20 cellular contexts compared by ENCODE assay signal in genomic region chr2:80112790-80113189, GRCh38.
DNase-seq lines count a peak whose midpoint lies in the region; FAIRE-seq lines count a peak whose summit lies in the region.
"Had no signal": no experiment of that assay in that cellular context is flagged by ENCODE, and none has a peak within 500 bp of the region (broad histone marks: within the 10 kb centered on the region; RNA-seq: fewer than 3 reads in every experiment).

No MANE protein-coding gene starts in this region.

- peak; percentile 7 for DNase-seq in NCI-H1694 (lab: John Stamatoyannopoulos, UW)
- no peak for DNase-seq in NCI-H1694 treated with DMSO at 0.1 percent for 48 hours (lab: John Stamatoyannopoulos, UW)
- peak; percentile 91 for DNase-seq in NCI-H2171 treated with DMSO at 0.1 percent for 48 hours (lab: John Stamatoyannopoulos, UW)
- DNase-seq in NCI-H2196 treated with DMSO at 0.1 percent for 48 hours (lab: John Stamatoyannopoulos, UW; ENCODE audit: unreplicated experiment) = no peak
- DNase-seq in NCI-H526 treated with DMSO at 0.1 percent for 48 hours (lab: John Stamatoyannopoulos, UW) = no peak
- DNase-seq: CD4-positive, alpha-beta T cell; CD8-positive, alpha-beta memory T cell; DMS 273 treated with DMSO at 0.1 percent for 48 hours; DMS79; EL; GDM1; GM23248; H7; HCEC 1CT had no signal

- peak; percentile 97 for FAIRE-seq in islet of Langerhans (lab: Jason Lieb, UNC)
- FAIRE-seq: A204.1, D721Med, GM12878, GM19239, H1 had no signal

Comparison
In these comparisons a context has a peak if more than half of its experiments do, and no peak if none do; other contexts are left out.
1. DNase-seq: peak in NCI-H1694 (single experiment) and NCI-H2171 treated with DMSO at 0.1 percent for 48 hours (single experiment); none in NCI-H1694 treated with DMSO at 0.1 percent for 48 hours (single experiment), NCI-H2196 treated with DMSO at 0.1 percent for 48 hours (single experiment) and NCI-H526 treated with DMSO at 0.1 percent for 48 hours (single experiment).